ENCODE assay signal across 13 cellular contexts in genomic region chr2:118678985-118679384, GRCh38.
DNase-seq lines count a peak whose midpoint lies in the region; ATAC-seq and TF ChIP-seq lines count a peak whose summit lies in the region.
"Had no signal": no experiment of that assay in that cellular context is flagged by ENCODE, and none has a peak within 500 bp of the region (broad histone marks: within the 10 kb centered on the region; RNA-seq: fewer than 3 reads in every experiment).

No MANE protein-coding gene starts in this region.

- 15% methylated on average over 2 of the region's 2 CpGs for WGBS in smooth muscle cell (ENCODE audit: low lambda C conversion rate)

- POLR2A ChIA-PET in WTC11 (lab: Charles Lee): no interaction called here
- POLR2A ChIA-PET in CD8-positive, alpha-beta memory T cell (lab: Charles Lee): no interaction called here

- H3K36me3 ChIP-seq in fibroblast of lung (ENCODE audit: control insufficient read depth, insufficient read depth, low read length) (no peaks in the 10 kb centered on the region), smooth muscle cell (ENCODE audit: low read depth) (no peaks in the 10 kb centered on the region), BE2C (no peaks in the 10 kb centered on the region)
- H3K36me3 ChIP-seq in CD8-positive, alpha-beta memory T cell (ENCODE audit: insufficient read depth, low read length): no peaks in the 10 kb centered on the region

- H3K27ac ChIP-seq in fibroblast of lung (ENCODE audit: insufficient read depth, low read length) (no peak overlapping the region), smooth muscle cell (ENCODE audit: low read depth) (no peak overlapping the region)
- no peak overlapping the region for H3K27ac ChIP-seq in CD8-positive, alpha-beta memory T cell (ENCODE audit: low read depth, low read length)
- H3K27ac ChIP-seq: HL-60 had no signal

- H3K79me2 ChIP-seq in fibroblast of lung (ENCODE audit: control insufficient read depth, insufficient read depth, low read length): no peaks in the 10 kb centered on the region
- H3K79me2 ChIP-seq in smooth muscle cell (ENCODE audit: low read depth): no peaks in the 10 kb centered on the region

- H3K4me2 ChIP-seq in fibroblast of lung (ENCODE audit: extremely low read depth, insufficient read depth, low read length) (no peak overlapping the region), smooth muscle cell (peak overlapping the region; percentile 1)

- H2AFZ ChIP-seq in fibroblast of lung (ENCODE audit: low read length): no peak overlapping the region
- H2AFZ ChIP-seq in smooth muscle cell (ENCODE audit: low read depth): no peak overlapping the region

- no peaks in the 10 kb centered on the region for H3K9me3 Mint-ChIP-seq in WTC11
- H3K9me3 Mint-ChIP-seq in CD8-positive, alpha-beta memory T cell: peaks cover 0 to 3% (median 0%) of the 10 kb centered on the region in 5 donors
- H3K9me3 Mint-ChIP-seq: HFFc6 had no signal

- H3K9me3 ChIP-seq in fibroblast of lung (ENCODE audit: control insufficient read depth, insufficient read depth, low read depth, low read length) (no peaks in the 10 kb centered on the region), smooth muscle cell (replicated peaks; ENCODE audit: low read depth) (no peaks in the 10 kb centered on the region), BE2C (no peaks in the 10 kb centered on the region)
- H3K9me3 ChIP-seq in CD8-positive, alpha-beta memory T cell (ENCODE audit: low read length): no peaks in the 10 kb centered on the region

- no peak overlapping the region for H3K27ac Mint-ChIP-seq in WTC11
- H3K27ac Mint-ChIP-seq in CD8-positive, alpha-beta memory T cell: no peak overlapping the region
- H3K27ac Mint-ChIP-seq: B cell, HFFc6 had no signal

- H3K27me3 ChIP-seq in fibroblast of lung (ENCODE audit: control insufficient read depth, insufficient read depth, low read length) (no peaks in the 10 kb centered on the region), smooth muscle cell (ENCODE audit: low read depth) (no peaks in the 10 kb centered on the region), BE2C (no peaks in the 10 kb centered on the region)
- H3K27me3 ChIP-seq in CD8-positive, alpha-beta memory T cell (ENCODE audit: insufficient read depth, low read length, poor library complexity, severe bottlenecking): no peaks in the 10 kb centered on the region

- H3K4me1 Mint-ChIP-seq in WTC11: no peaks in the 10 kb centered on the region
- H3K4me1 Mint-ChIP-seq in CD8-positive, alpha-beta memory T cell: no peaks in the 10 kb centered on the region
- H3K4me1 Mint-ChIP-seq: B cell had no signal

- H3K9ac ChIP-seq in fibroblast of lung (ENCODE audit: insufficient read depth, low read length) (no peak overlapping the region), smooth muscle cell (ENCODE audit: low read depth) (no peak overlapping the region)

- CTCF ChIA-PET in WTC11 (lab: Charles Lee): no interaction called here
- CTCF ChIA-PET in CD8-positive, alpha-beta memory T cell (lab: Charles Lee): no interaction called here

- H3K4me3 Mint-ChIP-seq in WTC11: no peak overlapping the region
- no peak overlapping the region for H3K4me3 Mint-ChIP-seq in CD8-positive, alpha-beta memory T cell
- H3K4me3 Mint-ChIP-seq: B cell, HFFc6 had no signal

- no peak for TF ChIP-seq CTCF in WTC11 (IDR thresholded peaks at IDR 0.05)
- TF ChIP-seq CTCF in fibroblast of lung (conservative IDR thresholded peaks at IDR 0.05 in 1 of 2, IDR thresholded peaks at IDR 0.05 in 1 of 2; ENCODE audit: low read depth in 1 of 2, low read length in 2 of 2): no peak
- TF ChIP-seq CTCF in smooth muscle cell (IDR thresholded peaks at IDR 0.05; ENCODE audit: borderline replicate concordance, insufficient read depth, poor library complexity, severe bottlenecking): no peak
- TF ChIP-seq CTCF in BE2C (IDR thresholded peaks at IDR 0.05; ENCODE audit: low read depth, low read length): no peak

- DNase-seq in H4 (ENCODE audit: low spot score): peak; percentile 34
- DNase-seq in WTC11 (ENCODE audit: low spot score): no peak
- DNase-seq in fibroblast of lung (ENCODE audit: low read depth in 2 of 2): peak; percentile 28 to 39
- no peak for DNase-seq in smooth muscle cell (lab: John Stamatoyannopoulos, UW; ENCODE audit: unreplicated experiment)
- no peak for DNase-seq in BE2C
- no peak for DNase-seq in CD8-positive, alpha-beta memory T cell
- DNase-seq: HCEC 1CT, HFFc6, KBM-7 had no signal

- no peaks in the 10 kb centered on the region for H3K36me3 Mint-ChIP-seq in WTC11
- peaks cover 0 to 1% (median 0%) of the 10 kb centered on the region in 3 donors for H3K36me3 Mint-ChIP-seq in CD8-positive, alpha-beta memory T cell

- no peak for ATAC-seq in WTC11
- no peak for ATAC-seq in HG03342 (IDR thresholded peaks at IDR 0.05; ENCODE audit: unreplicated experiment)
- ATAC-seq: GM12878 had no signal

- H3K27me3 Mint-ChIP-seq in WTC11 (ENCODE audit: low read depth): peaks cover 2% of the 10 kb centered on the region
- H3K27me3 Mint-ChIP-seq in CD8-positive, alpha-beta memory T cell: no peaks in the 10 kb centered on the region
- H3K27me3 Mint-ChIP-seq: B cell had no signal

- H3K4me1 ChIP-seq in fibroblast of lung (ENCODE audit: control insufficient read depth, extremely low read depth, insufficient read depth, low read length): no peaks in the 10 kb centered on the region
- no peaks in the 10 kb centered on the region for H3K4me1 ChIP-seq in smooth muscle cell (ENCODE audit: low read depth)
- no peaks in the 10 kb centered on the region for H3K4me1 ChIP-seq in BE2C
- H3K4me1 ChIP-seq in CD8-positive, alpha-beta memory T cell (ENCODE audit: insufficient read depth, low read length): no peaks in the 10 kb centered on the region

- no peak overlapping the region for H3K4me3 ChIP-seq in fibroblast of lung (replicated peaks in 1 of 4; ENCODE audit: control extremely low read depth in 1 of 4, insufficient read depth in 1 of 4, low read depth in 3 of 4, low read length in 4 of 4)
- no peak overlapping the region for H3K4me3 ChIP-seq in smooth muscle cell
- H3K4me3 ChIP-seq in BE2C (ENCODE audit: low read depth, low read length): no peak overlapping the region
- H3K4me3 ChIP-seq in CD8-positive, alpha-beta memory T cell (ENCODE audit: low read length): no peak overlapping the region
- H3K4me3 ChIP-seq: GM12878 had no signal

- no peaks in the 10 kb centered on the region for H3F3A ChIP-seq in smooth muscle cell (ENCODE audit: low read depth)

- no peaks in the 10 kb centered on the region for H4K20me1 ChIP-seq in fibroblast of lung (ENCODE audit: control insufficient read depth, extremely low read depth, insufficient read depth, low read length)
- H4K20me1 ChIP-seq in smooth muscle cell (ENCODE audit: low read depth): no peaks in the 10 kb centered on the region

TF ChIP-seq in WTC11, 78 proteins besides CTCF, POLR2A, EP300 and RAD21 (continues in another document):
- TF ChIP-seq ZNF138 (CRISPR knock-in tag; conservative IDR thresholded peaks at IDR 0.05): no peak
- no peak for TF ChIP-seq HMGA2 (CRISPR knock-in tag; IDR thresholded peaks at IDR 0.05)
- TF ChIP-seq, protein P1, sequence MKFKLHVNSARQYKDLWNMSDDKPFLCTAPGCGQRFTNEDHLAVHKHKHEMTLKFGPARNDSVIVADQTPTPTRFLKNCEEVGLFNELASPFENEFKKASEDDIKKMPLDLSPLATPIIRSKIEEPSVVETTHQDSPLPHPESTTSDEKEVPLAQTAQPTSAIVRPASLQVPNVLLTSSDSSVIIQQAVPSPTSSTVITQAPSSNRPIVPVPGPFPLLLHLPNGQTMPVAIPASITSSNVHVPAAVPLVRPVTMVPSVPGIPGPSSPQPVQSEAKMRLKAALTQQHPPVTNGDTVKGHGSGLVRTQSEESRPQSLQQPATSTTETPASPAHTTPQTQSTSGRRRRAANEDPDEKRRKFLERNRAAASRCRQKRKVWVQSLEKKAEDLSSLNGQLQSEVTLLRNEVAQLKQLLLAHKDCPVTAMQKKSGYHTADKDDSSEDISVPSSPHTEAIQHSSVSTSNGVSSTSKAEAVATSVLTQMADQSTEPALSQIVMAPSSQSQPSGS (CRISPR knock-in tag; IDR thresholded peaks at IDR 0.05; ENCODE audit: borderline replicate concordance, low read depth): no peak
- TF ChIP-seq, protein P2, sequence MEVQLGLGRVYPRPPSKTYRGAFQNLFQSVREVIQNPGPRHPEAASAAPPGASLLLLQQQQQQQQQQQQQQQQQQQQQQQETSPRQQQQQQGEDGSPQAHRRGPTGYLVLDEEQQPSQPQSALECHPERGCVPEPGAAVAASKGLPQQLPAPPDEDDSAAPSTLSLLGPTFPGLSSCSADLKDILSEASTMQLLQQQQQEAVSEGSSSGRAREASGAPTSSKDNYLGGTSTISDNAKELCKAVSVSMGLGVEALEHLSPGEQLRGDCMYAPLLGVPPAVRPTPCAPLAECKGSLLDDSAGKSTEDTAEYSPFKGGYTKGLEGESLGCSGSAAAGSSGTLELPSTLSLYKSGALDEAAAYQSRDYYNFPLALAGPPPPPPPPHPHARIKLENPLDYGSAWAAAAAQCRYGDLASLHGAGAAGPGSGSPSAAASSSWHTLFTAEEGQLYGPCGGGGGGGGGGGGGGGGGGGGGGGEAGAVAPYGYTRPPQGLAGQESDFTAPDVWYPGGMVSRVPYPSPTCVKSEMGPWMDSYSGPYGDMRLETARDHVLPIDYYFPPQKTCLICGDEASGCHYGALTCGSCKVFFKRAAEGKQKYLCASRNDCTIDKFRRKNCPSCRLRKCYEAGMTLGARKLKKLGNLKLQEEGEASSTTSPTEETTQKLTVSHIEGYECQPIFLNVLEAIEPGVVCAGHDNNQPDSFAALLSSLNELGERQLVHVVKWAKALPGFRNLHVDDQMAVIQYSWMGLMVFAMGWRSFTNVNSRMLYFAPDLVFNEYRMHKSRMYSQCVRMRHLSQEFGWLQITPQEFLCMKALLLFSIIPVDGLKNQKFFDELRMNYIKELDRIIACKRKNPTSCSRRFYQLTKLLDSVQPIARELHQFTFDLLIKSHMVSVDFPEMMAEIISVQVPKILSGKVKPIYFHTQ (CRISPR knock-in tag; IDR thresholded peaks at IDR 0.05): no peak

Comparison
In these comparisons a context has a peak if more than half of its experiments do, and no peak if none do; other contexts are left out.
1. DNase-seq: peak in H4 (single experiment) and fibroblast of lung (2 of 2); none in WTC11 (single experiment), smooth muscle cell (single experiment), BE2C (single experiment) and CD8-positive, alpha-beta memory T cell (0 of 5).